In the genomic region with DNA sequence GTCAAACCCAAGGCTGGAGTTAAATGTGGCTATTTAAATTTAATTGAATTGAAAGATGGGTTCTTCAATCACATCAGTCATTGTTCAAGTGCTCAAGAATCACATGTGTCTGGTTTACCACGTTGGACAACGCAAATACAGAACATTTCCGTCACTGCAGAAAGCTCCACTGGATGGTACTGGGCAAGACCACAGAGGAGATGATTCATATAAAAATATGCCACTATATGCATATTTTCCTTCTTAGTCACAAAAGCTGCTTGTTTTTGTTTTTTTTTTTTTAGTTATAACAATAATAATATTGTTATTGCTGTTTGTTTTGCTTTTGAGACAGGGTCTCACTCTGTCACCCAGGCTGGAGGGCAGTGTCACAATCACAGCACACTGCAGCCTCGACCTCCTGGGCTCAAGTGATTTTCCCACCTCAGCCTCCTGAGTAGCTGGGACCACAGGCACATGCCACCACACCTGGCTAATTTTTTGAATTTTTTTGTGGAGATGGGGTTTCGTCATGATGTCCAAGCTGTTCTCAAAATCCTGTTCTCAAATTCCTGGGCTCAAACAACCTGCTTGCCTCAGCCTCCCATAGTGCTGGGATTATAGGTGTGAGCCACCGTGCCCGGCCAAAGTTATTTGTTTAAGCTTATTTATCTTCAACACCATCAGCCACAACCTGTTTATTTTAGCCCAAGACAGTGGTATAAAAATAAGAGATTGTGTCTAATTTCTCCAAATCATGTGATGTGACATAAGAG, we compare ENCODE assay signal across 13 cellular contexts. TPM values are rescaled to one million over a fixed set of nuclear protein-coding genes. Genes with fewer than 3 reads are reported as not detected.
DNase-seq lines count a peak whose midpoint lies in the region; ATAC-seq and TF ChIP-seq lines count a peak whose summit lies in the region.
"Had no signal": no experiment of that assay in that cellular context is flagged by ENCODE, and none has a peak within 500 bp of the region (broad histone marks: within the 10 kb centered on the region; RNA-seq: fewer than 3 reads in every experiment).

No MANE protein-coding gene starts in this region.

- TF ChIP-seq POLR2A in heart left ventricle (IDR thresholded peaks at IDR 0.05), result no peak

- H3K27me3 ChIP-seq in MG63, result no peaks in the 10 kb centered on the region
- H3K27me3 ChIP-seq in heart right ventricle, result no peaks in the 10 kb centered on the region
- H3K27me3 ChIP-seq in heart left ventricle, result no peaks in the 10 kb centered on the region

- TF ChIP-seq CTCF in cardiac fibroblast (IDR thresholded peaks at IDR 0.05; ENCODE audit: low read depth, low read length) (no peak), heart right ventricle (IDR thresholded peaks at IDR 0.05) (no peak), heart left ventricle (IDR thresholded peaks at IDR 0.05) (no peak)

- H3K4me3 ChIP-seq in MG63 (no peak overlapping the region), cardiac fibroblast (replicated peaks in 1 of 2; ENCODE audit: low read depth in 2 of 2, low read length in 2 of 2) (no peak overlapping the region), heart right ventricle (no peak overlapping the region), heart left ventricle (no peak overlapping the region)
- H3K4me3 ChIP-seq: lung, prostate gland had no signal

- 85 to 89% methylated on average over 7 of the region's 7 CpGs for WGBS in heart right ventricle, 2 donors
- WGBS in heart left ventricle, 4 donors, result 87 to 92% (median 90%) methylated on average over 7 of the region's 7 CpGs

- ATAC-seq in left colon, result no peak
- no peak for ATAC-seq in heart right ventricle
- no peak for ATAC-seq in heart left ventricle

- H3K4me1 ChIP-seq in heart right ventricle, result no peaks in the 10 kb centered on the region
- no peaks in the 10 kb centered on the region for H3K4me1 ChIP-seq in heart left ventricle
- H3K4me1 ChIP-seq: prostate gland had no signal

- H3K27ac ChIP-seq in heart right ventricle (no peak overlapping the region), heart left ventricle (no peak overlapping the region)
- H3K27ac ChIP-seq: prostate gland had no signal

- H3K9me3 ChIP-seq in MG63 (no peaks in the 10 kb centered on the region), heart right ventricle (no peaks in the 10 kb centered on the region), heart left ventricle (no peaks in the 10 kb centered on the region)
- H3K9me3 ChIP-seq: prostate gland had no signal

- DNase-seq in COLO829 (ENCODE audit: low spot score), result peak; percentile 97
- DNase-seq in MG63, result peak; percentile 45
- peak; percentile 56 to 94 for DNase-seq in cardiac fibroblast (ENCODE audit: low read depth in 2 of 2)
- peak; percentile 59 to 89 for DNase-seq in lung microvascular endothelial cell (ENCODE audit: low read depth in 2 of 2)
- DNase-seq in left colon, result no peak
- DNase-seq in heart right ventricle, result no peak
- no peak for DNase-seq in heart left ventricle
- DNase-seq in NCI-H774 (lab: John Stamatoyannopoulos, UW), result no peak
- DNase-seq: CD8-positive, alpha-beta memory T cell had no signal

- intact Hi-C loops in left colon (cut with DNase I, micrococcal nuclease) (no loop called here), heart right ventricle (cut with DNase I) (no loop called here), heart left ventricle (cut with DNase I) (no loop called here)

- no peaks in the 10 kb centered on the region for H3K36me3 ChIP-seq in MG63
- H3K36me3 ChIP-seq in heart right ventricle, result peaks cover 0 to 55% (median 4%) of the 10 kb centered on the region in 9 donors
- peaks cover 0 to 67% (median 11%) of the 10 kb centered on the region in 9 donors for H3K36me3 ChIP-seq in heart left ventricle
- H3K36me3 ChIP-seq: prostate gland had no signal

RNA-seq across cellular contexts. Expression of gene RTP3, which starts 19.4 kb away (rescaled TPM):
- not detected in 2 replicates for total RNA-seq in MG63 (2014; rRNA removed; shearing (Covaris generic); ENCODE audit: low replicate concordance)
- not detected in 2 replicates for total RNA-seq in lung microvascular endothelial cell
- total RNA-seq in left colon, result not detected
- not detected for total RNA-seq in heart right ventricle
- polyA plus RNA-seq in heart right ventricle, result not detected
- total RNA-seq in heart left ventricle, result not detected
- polyA plus RNA-seq in heart left ventricle, result not detected
- total RNA-seq: CD8-positive, alpha-beta memory T cell; lung had no signal
- polyA plus RNA-seq: CD8-positive, alpha-beta memory T cell; esophagus; IgD-negative memory B cell; lung had no signal

RNA-seq across cellular contexts. Expression of gene LRRC2, which starts 48.9 kb away (rescaled TPM):
- total RNA-seq in MG63 (2014; rRNA removed; shearing (Covaris generic); ENCODE audit: low replicate concordance), result 0.10 and 0.36 TPM in 2 replicates
- total RNA-seq in lung microvascular endothelial cell (under 0.01 TPM in 2 replicates), left colon (1 to 10 TPM; 1.5 TPM), heart right ventricle (100 to 1,000 TPM; 103 to 163 (median 128) TPM), heart left ventricle (100 to 1,000 TPM in 4 of 9 donors, 10 to 100 TPM in 5; 74.4 to 147 (median 97.3) TPM)
- polyA plus RNA-seq in heart right ventricle (10 to 100 TPM; 10.7 to 49.8 TPM), heart left ventricle (10 to 100 TPM; 20.7 to 54.6 TPM)
- polyA plus RNA-seq: CD8-positive, alpha-beta memory T cell had no signal

RNA-seq across cellular contexts. Expression of gene LTF, which starts 52.5 kb away (rescaled TPM):
- not detected in 2 replicates for total RNA-seq in MG63 (2014; rRNA removed; shearing (Covaris generic); ENCODE audit: low replicate concordance)
- under 0.01 and 0.22 TPM in 2 replicates for total RNA-seq in lung microvascular endothelial cell
- 1 to 10 TPM in 1 of 2 donors, under 1 TPM in 1; 0.53 to 1.0 TPM for total RNA-seq in left colon
- 1 to 10 TPM; 1.7 to 7.7 (median 3.1) TPM for total RNA-seq in heart right ventricle
- 1 to 10 TPM; 2.6 to 3.0 TPM for polyA plus RNA-seq in heart right ventricle
- 10 to 100 TPM in 1 of 9 donors, 1 to 10 TPM in 8; 2.5 to 10.6 (median 3.1) TPM for total RNA-seq in heart left ventricle
- polyA plus RNA-seq in heart left ventricle, result 1 to 10 TPM; 1.6 to 3.0 TPM
- total RNA-seq: CD8-positive, alpha-beta memory T cell had no signal
- polyA plus RNA-seq: CD8-positive, alpha-beta memory T cell; IgD-negative memory B cell had no signal

Comparison
In these comparisons a context has a peak if more than half of its experiments do, and no peak if none do; other contexts are left out.
1. DNase-seq: peak in COLO829 (single experiment), MG63 (single experiment), cardiac fibroblast (2 of 2) and lung microvascular endothelial cell (2 of 2); none in left colon (0 of 2), heart right ventricle (0 of 2), heart left ventricle (0 of 5) and NCI-H774 (single experiment).
2. RNA of gene LRRC2, which starts 48.9 kb away (total RNA-seq): 103 to 163 TPM in heart right ventricle and 74.4 to 147 TPM in heart left ventricle; 1.5 TPM in left colon, 0.10 to 0.36 TPM in MG63 and under 0.01 TPM in lung microvascular endothelial cell; every median in the first group is over 10 times any median in the second.